8 cellular contexts compared by ENCODE assay signal in the genomic region with DNA sequence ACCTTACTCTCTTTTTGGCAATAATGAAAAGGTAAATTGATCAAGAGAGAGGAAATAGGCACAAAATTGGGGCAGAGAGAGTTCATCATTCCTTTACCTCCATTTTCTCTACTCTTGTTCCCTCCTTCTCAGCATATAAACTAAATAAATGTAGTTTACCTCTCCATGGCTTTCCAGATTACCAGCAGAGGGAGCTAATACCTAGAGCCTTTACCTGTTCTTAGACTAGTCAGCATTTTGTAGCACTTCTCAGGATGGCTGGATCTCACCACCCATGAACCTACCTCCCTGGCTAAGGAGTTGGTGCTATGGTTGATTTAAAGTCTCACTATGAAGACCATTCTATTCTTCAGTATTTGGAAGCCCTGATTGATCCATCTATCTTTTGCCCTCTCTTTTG. TPM values are rescaled to one million over a fixed set of nuclear protein-coding genes. Genes with fewer than 3 reads are reported as not detected.
DNase-seq lines count a peak whose midpoint lies in the region; ATAC-seq and TF ChIP-seq lines count a peak whose summit lies in the region.

No MANE protein-coding gene starts in this region.

- no peak overlapping the region for H3K4me3 Mint-ChIP-seq in activated CD4-positive, alpha-beta T cell treated with anti-CD3 and anti-CD28 coated beads for 36 hours

- no peak overlapping the region for H3K4me2 ChIP-seq in PC-9

- BruUV-seq in PC-9 (replicated peaks; lab: Mats Ljungman, UMichigan): no TSS peak

- H3K4me1 Mint-ChIP-seq in activated CD4-positive, alpha-beta T cell treated with anti-CD3 and anti-CD28 coated beads for 36 hours: peaks cover 18% of the 10 kb centered on the region

- no peak for TF ChIP-seq POLR2A in sigmoid colon (IDR thresholded peaks at IDR 0.05)

- H3K4me1 ChIP-seq in PC-9 (replicated peaks; ENCODE audit: insufficient read depth) (no peaks in the 10 kb centered on the region), sigmoid colon (no peaks in the 10 kb centered on the region)

- CTCF ChIA-PET in activated CD4-positive, alpha-beta T cell treated with anti-CD3 and anti-CD28 coated beads for 36 hours (lab: Charles Lee): interaction anchor here (0.7 to 2.7 kb wide), 10 partner anchors 9 to 282 kb away, joined by 3 to 11 read pairs (median 5); a partner anchor contains a TSS
- CTCF ChIA-PET in PC-9 (lab: Charles Lee): no interaction called here

- peak overlapping the region; percentile 25 for H3K27ac Mint-ChIP-seq in activated CD4-positive, alpha-beta T cell treated with anti-CD3 and anti-CD28 coated beads for 36 hours

- peaks cover 31% of the 10 kb centered on the region for H3K36me3 Mint-ChIP-seq in activated CD4-positive, alpha-beta T cell treated with anti-CD3 and anti-CD28 coated beads for 36 hours (ENCODE audit: low read depth)

- H3F3A ChIP-seq in PC-9 (ENCODE audit: insufficient read depth, low read depth): no peaks in the 10 kb centered on the region

- intact Hi-C loops in activated CD4-positive, alpha-beta T cell treated with anti-CD3 and anti-CD28 coated beads for 36 hours (cut with DNase I, micrococcal nuclease): loop anchor here (1.0 to 10.0 kb wide), 2 partner anchors 245 to 282 kb away; no protein-coding TSS in a partner anchor
- intact Hi-C loops in PC-9 (cut with micrococcal nuclease; ENCODE audit: unreplicated experiment) (loop anchor here (1.0 kb wide), 2 partner anchors 92 to 280 kb away; no protein-coding TSS in a partner anchor), sigmoid colon (cut with DNase I) (loop anchor here (5.0 kb wide), 1 partner anchor 282 kb away; no protein-coding TSS in a partner anchor)

- peak; percentile 68 for TF ChIP-seq CTCF in PC-9 (conservative IDR thresholded peaks at IDR 0.05)
- TF ChIP-seq CTCF in sigmoid colon (IDR thresholded peaks at IDR 0.05): peak in 3 of 4 experiments; percentile 14 to 42 (median 22)

- H3K9me3 Mint-ChIP-seq in activated CD4-positive, alpha-beta T cell treated with anti-CD3 and anti-CD28 coated beads for 36 hours (ENCODE audit: low read depth): no peaks in the 10 kb centered on the region

- H3K9me3 ChIP-seq in PC-9 (ENCODE audit: insufficient read depth, low read depth) (no peaks in the 10 kb centered on the region), sigmoid colon (no peaks in the 10 kb centered on the region)

- peak; percentile 65 for ATAC-seq in activated CD4-positive, alpha-beta T cell treated with anti-CD3 and anti-CD28 coated beads for 36 hours
- no peak for ATAC-seq in HG03039 (IDR thresholded peaks at IDR 0.05; ENCODE audit: unreplicated experiment)

- H3K4me3 ChIP-seq in PC-9 (no peak overlapping the region), sigmoid colon (no peak overlapping the region)

- no peaks in the 10 kb centered on the region for H3K79me2 ChIP-seq in PC-9 (ENCODE audit: low read depth)

- peak; percentile 10 for DNase-seq in activated CD4-positive, alpha-beta T cell treated with anti-CD3 and anti-CD28 coated beads for 36 hours
- DNase-seq in activated CD4-positive, alpha-beta T cell treated with anti-CD3 and anti-CD28 coated beads, Interleukin-2, amount 50 U/mL, for 1 hour: no peak
- DNase-seq in HT-29 (ENCODE audit: low spot score) (peak; percentile 51), PC-9 (peak in 1 of 2 experiments; percentile 44), epithelial cell of prostate (ENCODE audit: low read depth, low spot score) (no peak), sigmoid colon (no peak), dedifferentiated amniotic fluid mesenchymal stem cell (ENCODE audit: extremely low spot score) (no peak)

- no peak overlapping the region for H3K27ac ChIP-seq in PC-9
- H3K27ac ChIP-seq in epithelial cell of prostate: peak overlapping the region; percentile 85
- H3K27ac ChIP-seq in sigmoid colon: no peak overlapping the region

- H3K9me2 ChIP-seq in PC-9 (ENCODE audit: insufficient read depth): no peaks in the 10 kb centered on the region

- H2AFZ ChIP-seq in PC-9: no peak overlapping the region

- POLR2A ChIA-PET in activated CD4-positive, alpha-beta T cell treated with anti-CD3 and anti-CD28 coated beads for 36 hours (lab: Charles Lee): no interaction called here
- POLR2A ChIA-PET in PC-9 (lab: Charles Lee; ENCODE audit: unreplicated experiment): interaction anchor here (0.9 kb wide), 1 partner anchor 16 kb away, joined by 7 read pairs; a partner anchor contains a TSS

- TF ChIP-seq EP300 in sigmoid colon (IDR thresholded peaks at IDR 0.05): no peak

- no peaks in the 10 kb centered on the region for H4K20me1 ChIP-seq in PC-9 (ENCODE audit: insufficient read depth)

- H3K27me3 Mint-ChIP-seq in activated CD4-positive, alpha-beta T cell treated with anti-CD3 and anti-CD28 coated beads for 36 hours: no peaks in the 10 kb centered on the region

- H3K36me3 ChIP-seq in PC-9 (ENCODE audit: low read depth): peaks cover 12% of the 10 kb centered on the region
- peaks cover 0 to 5% (median under 1%) of the 10 kb centered on the region in 4 donors for H3K36me3 ChIP-seq in sigmoid colon

- H3K27me3 ChIP-seq in PC-9 (ENCODE audit: insufficient read depth, low read depth) (no peaks in the 10 kb centered on the region), sigmoid colon (no peaks in the 10 kb centered on the region)

RNA-seq across cellular contexts. Expression of a gene that starts 15.7 kb away (rescaled TPM):
- 10 to 100 TPM; 28.0 to 32.4 TPM for total RNA-seq in activated CD4-positive, alpha-beta T cell treated with anti-CD3 and anti-CD28 coated beads for 36 hours
- total RNA-seq in HT-29 (2014; rRNA removed; shearing (Covaris generic)): 12.0 and 13.8 TPM in 2 replicates
- 31.6 and 35.6 TPM in 2 replicates for total RNA-seq in PC-9 (2021)
- 10 to 100 TPM; 12.8 to 46.0 (median 15.1) TPM for total RNA-seq in sigmoid colon
- polyA plus RNA-seq in sigmoid colon: 10 to 100 TPM in 2 of 3 donors, 1 to 10 TPM in 1; 7.4 to 21.2 (median 19.8) TPM

RNA-seq across cellular contexts. Expression of a gene that starts 15.8 kb away (rescaled TPM):
- total RNA-seq in activated CD4-positive, alpha-beta T cell treated with anti-CD3 and anti-CD28 coated beads for 36 hours: 10 to 100 TPM; 10.3 to 16.4 TPM
- total RNA-seq in HT-29 (2014; rRNA removed; shearing (Covaris generic)): 6.7 and 8.9 TPM in 2 replicates
- total RNA-seq in PC-9 (2021) (18.5 and 23.6 TPM in 2 replicates), sigmoid colon (10 to 100 TPM; 20.1 to 22.8 (median 22.4) TPM)
- 1 to 10 TPM; 5.5 to 9.0 (median 6.0) TPM for polyA plus RNA-seq in sigmoid colon

Comparison
In these comparisons a context has a peak if more than half of its experiments do, and no peak if none do; other contexts are left out.
1. DNase-seq: peak in activated CD4-positive, alpha-beta T cell treated with anti-CD3 and anti-CD28 coated beads for 36 hours (single experiment) and HT-29 (single experiment); none in activated CD4-positive, alpha-beta T cell treated with anti-CD3 and anti-CD28 coated beads, Interleukin-2, amount 50 U/mL, for 1 hour (single experiment), epithelial cell of prostate (single experiment), sigmoid colon (single experiment) and dedifferentiated amniotic fluid mesenchymal stem cell (single experiment).